In the genomic region with DNA sequence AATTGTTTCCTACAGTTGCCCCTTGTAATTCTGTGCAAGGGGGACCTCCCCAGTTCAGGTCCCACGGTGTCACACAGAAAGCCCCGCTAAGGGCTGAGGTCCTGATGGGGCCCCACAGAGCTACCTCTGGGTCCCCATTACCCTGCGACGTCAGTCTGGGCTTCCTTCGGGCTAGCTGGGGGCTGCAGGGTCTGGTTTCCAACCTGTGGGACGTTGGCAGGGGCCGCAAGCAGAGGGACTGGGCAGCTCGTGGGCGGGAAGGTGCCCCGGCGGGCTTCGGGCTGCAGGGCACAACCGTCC, we compare ENCODE assay signal across 8 cellular contexts. TPM values are rescaled to one million over a fixed set of nuclear protein-coding genes. Genes with fewer than 3 reads are reported as not detected.
DNase-seq lines count a peak whose midpoint lies in the region; ATAC-seq and TF ChIP-seq lines count a peak whose summit lies in the region.

No MANE protein-coding gene starts in this region.

- H3K9ac ChIP-seq in HUES64 (ENCODE audit: low read depth, low read length): peak overlapping the region; percentile 86

- H3K27ac ChIP-seq in A673 (ENCODE audit: low read depth, low read length, poor library complexity, severe bottlenecking): peak overlapping the region; percentile 75
- peak overlapping the region; percentile 66; the same call in 1 of the 2 replicates for H3K27ac ChIP-seq in HUES64 (ENCODE audit: low read depth, low read length)

- no peaks in the 10 kb centered on the region for H3K36me3 Mint-ChIP-seq in natural killer cell

- H3K4me3 Mint-ChIP-seq in natural killer cell: peak overlapping the region; percentile 84

- H3K9me3 ChIP-seq in A673 (ENCODE audit: low read depth, low read length, poor library complexity, severe bottlenecking): no peaks in the 10 kb centered on the region
- no peaks in the 10 kb centered on the region for H3K9me3 ChIP-seq in HUES64 (ENCODE audit: insufficient read depth, low read depth, low read length)

- no peaks in the 10 kb centered on the region for H3K27me3 Mint-ChIP-seq in natural killer cell (ENCODE audit: low read depth in 2 of 2)

- H3K36me3 ChIP-seq in A673 (ENCODE audit: insufficient read depth, low read length, poor library complexity, severe bottlenecking): peaks cover 34% of the 10 kb centered on the region
- H3K36me3 ChIP-seq in HUES64 (ENCODE audit: insufficient read depth, low read length): peaks cover 40% of the 10 kb centered on the region

- CTCF ChIA-PET in A673 (lab: Charles Lee): no interaction called here

- H3K9me3 Mint-ChIP-seq in natural killer cell: no peaks in the 10 kb centered on the region

- DNase-seq in A673 (ENCODE audit: low spot score) (no peak), choroid plexus epithelial cell (ENCODE audit: low read depth) (no peak), natural killer cell (no peak), NCI-H524 (lab: John Stamatoyannopoulos, UW) (no peak), NCI-H526 (lab: John Stamatoyannopoulos, UW) (no peak), HPDE6-E6E7 (ENCODE audit: extremely low spot score) (no peak)

- peak; percentile 9 for ATAC-seq in GM19463 (IDR thresholded peaks at IDR 0.05; ENCODE audit: unreplicated experiment)
- ATAC-seq in natural killer cell: no peak

- 2% methylated on average over 13 of the region's 13 CpGs for WGBS in HUES64

- POLR2A ChIA-PET in A673 (lab: Charles Lee; ENCODE audit: low non-redundant PET): no interaction called here

- peak overlapping the region; percentile 14 to 85 for H3K27ac Mint-ChIP-seq in natural killer cell

- H3K4me3 ChIP-seq in A673 (ENCODE audit: low read depth, low read length, poor library complexity, severe bottlenecking) (peak overlapping the region; percentile 67), HUES64 (ENCODE audit: low read length) (peak overlapping the region; percentile 87), choroid plexus epithelial cell (ENCODE audit: low read depth, low read length) (peak overlapping the region; percentile 82)

- H3K27me3 ChIP-seq in A673 (replicated peaks; ENCODE audit: insufficient read depth, low read depth, low read length, poor library complexity): no peaks in the 10 kb centered on the region
- H3K27me3 ChIP-seq in HUES64 (ENCODE audit: insufficient read depth, low read length): no peaks in the 10 kb centered on the region

- H3K4me1 ChIP-seq in A673 (ENCODE audit: insufficient read depth, low read length, poor library complexity, severe bottlenecking): peaks cover 13% of the 10 kb centered on the region
- peaks cover 12% of the 10 kb centered on the region for H3K4me1 ChIP-seq in HUES64 (ENCODE audit: insufficient read depth, low read length)

- TF ChIP-seq CTCF in A673 (conservative IDR thresholded peaks at IDR 0.05; ENCODE audit: low read depth, low read length) (no peak), choroid plexus epithelial cell (conservative IDR thresholded peaks at IDR 0.05; ENCODE audit: low read depth, low read length) (no peak), natural killer cell (IDR thresholded peaks at IDR 0.05) (no peak)

- intact Hi-C loops in A673 (cut with micrococcal nuclease; ENCODE audit: unreplicated experiment) (no loop called here), natural killer cell (cut with micrococcal nuclease) (loop anchor here (1.0 to 2.0 kb wide), 4 partner anchors 12 to 65 kb away; partner anchors contain the start of genes CENATAC, HYOU1, RPS25 and TRAPPC4)

- peaks cover 6 to 16% of the 10 kb centered on the region in 2 donors for H3K4me1 Mint-ChIP-seq in natural killer cell

- BruUV-seq in A673 (replicated peaks; lab: Mats Ljungman, UMichigan): no TSS peak

RNA-seq across cellular contexts. Expression of gene SLC37A4, which starts 0.7 kb away (rescaled TPM):
- total RNA-seq in A673 (2021): 49.3 and 54.6 TPM in 2 replicates
- 31.1 TPM for polyA plus RNA-seq in HUES64 (2013, experiment 1 of 2)
- 35.1 TPM for polyA plus RNA-seq in HUES64 (2013, experiment 2 of 2)
- 1 to 10 TPM; 4.6 to 7.7 (median 6.5) TPM for total RNA-seq in natural killer cell

RNA-seq across cellular contexts. Expression of gene TRAPPC4, which starts 11.4 kb away (rescaled TPM):
- 73.0 and 81.2 TPM in 2 replicates for total RNA-seq in A673 (2021)
- 89.1 TPM for polyA plus RNA-seq in HUES64 (2013, experiment 1 of 2)
- 83.6 TPM for polyA plus RNA-seq in HUES64 (2013, experiment 2 of 2)
- 10 to 100 TPM; 71.4 to 84.5 (median 77.5) TPM for total RNA-seq in natural killer cell

RNA-seq across cellular contexts. Expression of gene RPS25, which starts 11.8 kb away (rescaled TPM):
- 1,091 and 1,176 TPM in 2 replicates for total RNA-seq in A673 (2021)
- polyA plus RNA-seq in HUES64 (2013, experiment 1 of 2): 1,112 TPM
- 1,192 TPM for polyA plus RNA-seq in HUES64 (2013, experiment 2 of 2)
- 1,000 to 10,000 TPM in 1 of 3 donors, 100 to 1,000 TPM in 2; 870 to 1,051 (median 887) TPM for total RNA-seq in natural killer cell

RNA-seq across cellular contexts. Expression of gene HYOU1, which starts 27.0 kb away (rescaled TPM):
- total RNA-seq in A673 (2021) (315 and 328 TPM in 2 replicates), natural killer cell (100 to 1,000 TPM; 114 to 146 (median 123) TPM)
- polyA plus RNA-seq in HUES64 (2013, experiment 1 of 2): 150 TPM
- 137 TPM for polyA plus RNA-seq in HUES64 (2013, experiment 2 of 2)

RNA-seq across cellular contexts. Expression of gene CENATAC, which starts 32.0 kb away (rescaled TPM):
- total RNA-seq in A673 (2021) (56.7 and 57.4 TPM in 2 replicates), natural killer cell (100 to 1,000 TPM; 121 to 143 (median 122) TPM)
- 16.9 TPM for polyA plus RNA-seq in HUES64 (2013, experiment 1 of 2)
- 17.1 TPM for polyA plus RNA-seq in HUES64 (2013, experiment 2 of 2)
